Comparison of ENCODE assay signal across 15 cellular contexts in the genomic region with DNA sequence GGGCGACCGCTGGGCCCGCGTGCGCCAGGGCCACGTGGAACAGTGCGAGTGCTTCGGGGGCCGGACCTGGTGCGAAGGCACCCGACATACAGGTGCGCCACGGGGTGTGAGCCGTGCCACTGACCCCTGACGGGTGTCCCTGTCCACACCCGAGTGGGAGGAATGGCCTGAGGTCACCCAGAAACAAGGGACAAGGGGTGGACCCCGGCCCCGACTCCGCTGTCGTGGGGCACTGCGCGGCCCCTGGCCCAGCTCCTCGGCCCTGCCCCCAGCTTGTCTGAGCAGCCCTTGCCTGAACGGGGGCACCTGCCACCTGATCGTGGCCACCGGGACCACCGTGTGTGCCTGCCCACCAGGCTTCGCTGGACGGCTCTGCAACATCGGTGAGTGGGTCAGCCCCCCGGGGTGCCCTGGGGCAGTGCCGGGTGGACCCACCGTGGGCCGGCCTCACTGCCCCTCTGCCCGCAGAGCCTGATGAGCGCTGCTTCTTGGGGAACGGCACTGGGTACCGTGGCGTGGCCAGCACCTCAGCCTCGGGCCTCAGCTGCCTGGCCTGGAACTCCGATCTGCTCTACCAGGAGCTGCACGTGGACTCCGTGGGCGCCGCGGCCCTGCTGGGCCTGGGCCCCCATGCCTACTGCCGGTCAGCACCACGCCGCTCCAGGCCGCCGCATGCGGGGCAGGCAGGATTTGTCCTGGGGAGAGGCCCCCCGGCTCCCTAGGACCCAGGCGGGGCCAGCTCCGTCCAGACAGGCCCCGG. TPM values are rescaled to one million over a fixed set of nuclear protein-coding genes. Genes with fewer than 3 reads are reported as not detected.
A peak's percentile ranks its signal among the peaks of the same experiment; 100 is the strongest.
DNase-seq lines count a peak whose midpoint lies in the region; ATAC-seq, FAIRE-seq and TF ChIP-seq lines count a peak whose summit lies in the region.
"Had no signal": no experiment of that assay in that cellular context is flagged by ENCODE, and none has a peak within 500 bp of the region (broad histone marks: within the 10 kb centered on the region; RNA-seq: fewer than 3 reads in every experiment).

No MANE protein-coding gene starts in this region.

- H2AK9ac ChIP-seq in IMR-90 (replicated peaks; ENCODE audit: low read depth, low read length, poor library complexity), result no peak overlapping the region

- no peak overlapping the region for H2AK5ac ChIP-seq in IMR-90 (ENCODE audit: low read depth, low read length)

- no peak overlapping the region for H3K23ac ChIP-seq in IMR-90 (ENCODE audit: low read depth, low read length)

- CTCF ChIA-PET in IMR-90 (lab: Yijun Ruan, JAX), result no interaction called here
- CTCF ChIA-PET in HepG2 (lab: Yijun Ruan, JAX; ENCODE audit: low intra/inter-chr PET ratio, low total read pairs), result interaction anchor here (2.9 kb wide), 1 partner anchor 99 kb away, joined by 54 read pairs; no protein-coding TSS in a partner anchor

- no peaks in the 10 kb centered on the region for H3K79me1 ChIP-seq in IMR-90 (ENCODE audit: low read depth in 1 of 2, low read length in 2 of 2)

- no peak for TF ChIP-seq EP300 in HepG2 (IDR thresholded peaks at IDR 0.05; ENCODE audit: low read depth in 2 of 2, low read length in 2 of 2)
- TF ChIP-seq EP300 in HepG2 (CRISPR knock-in tag; IDR thresholded peaks at IDR 0.05; ENCODE audit: borderline replicate concordance), result no peak

- H2AFZ ChIP-seq in IMR-90 (replicated peaks; ENCODE audit: low read length, poor library complexity) (peak overlapping the region; percentile 43), HepG2 (ENCODE audit: low read length) (no peak overlapping the region)

- no peaks in the 10 kb centered on the region for H3K9me3 Mint-ChIP-seq in activated T-cell treated with anti-CD3 and anti-CD28 coated beads, Interleukin-2, amount 50 U/mL, for 4 hours
- H3K9me3 Mint-ChIP-seq: CD4-positive, CD25-positive, alpha-beta regulatory T cell had no signal

- TF ChIP-seq POLR2A in IMR-90 (IDR thresholded peaks at IDR 0.05; ENCODE audit: low read depth, low read length) (no peak), HepG2 (IDR thresholded peaks at IDR 0.05; ENCODE audit: insufficient read depth in 1 of 2, low read depth in 2 of 2, low read length in 2 of 2) (no peak)

- TF ChIP-seq CTCF in IMR-90 (conservative IDR thresholded peaks at IDR 0.05; ENCODE audit: low read depth, low read length), result no peak
- TF ChIP-seq CTCF in HepG2 (CRISPR knock-in tag; IDR thresholded peaks at IDR 0.05), result no peak
- TF ChIP-seq CTCF in psoas muscle (IDR thresholded peaks at IDR 0.05), result no peak

- H3K9ac ChIP-seq in IMR-90 (ENCODE audit: low read depth, low read length), result no peak overlapping the region
- no peak overlapping the region for H3K9ac ChIP-seq in HepG2 (ENCODE audit: insufficient read depth, low read depth, low read length)
- H3K9ac ChIP-seq: BLaER1 treated with 17β-estradiol and CSF1 and Interleukin-3, amounts not matched to agents 10 nM and 100 nM had no signal

- H3K4me1 Mint-ChIP-seq in activated T-cell treated with anti-CD3 and anti-CD28 coated beads, Interleukin-2, amount 50 U/mL, for 4 hours (ENCODE audit: low read depth), result no peaks in the 10 kb centered on the region
- H3K4me1 Mint-ChIP-seq: CD4-positive, CD25-positive, alpha-beta regulatory T cell had no signal

- H3K9me3 ChIP-seq in IMR-90 (ENCODE audit: control insufficient read depth, insufficient read depth, low read length) (no peaks in the 10 kb centered on the region), HepG2 (ENCODE audit: low read length) (no peaks in the 10 kb centered on the region), psoas muscle (no peaks in the 10 kb centered on the region)
- H3K9me3 ChIP-seq: BLaER1 treated with 17β-estradiol and CSF1 and Interleukin-3, amounts not matched to agents 10 nM and 100 nM had no signal

- dilution Hi-C loops in IMR-90 (cut with HindIII; ENCODE audit: low sequenced_read_pairs, unreplicated experiment), result no loop called here

- H4K20me1 ChIP-seq in IMR-90 (ENCODE audit: insufficient read depth, low read length) (peaks cover 5% of the 10 kb centered on the region; the same call in 1 of the 2 replicates), HepG2 (ENCODE audit: insufficient read depth, low read length) (no peaks in the 10 kb centered on the region)

- H3K56ac ChIP-seq in IMR-90 (ENCODE audit: extremely low read depth, insufficient read depth, low read length), result no peak overlapping the region

- no peak overlapping the region for H3K14ac ChIP-seq in IMR-90 (replicated peaks; ENCODE audit: low read depth, low read length)

- H3K4me3 ChIP-seq in IMR-90 (ENCODE audit: insufficient read depth, low read depth, low read length), result no peak overlapping the region
- H3K4me3 ChIP-seq in HepG2 (replicated peaks in 1 of 3; ENCODE audit: insufficient read depth in 1 of 3, low read depth in 2 of 3, low read length in 3 of 3), result no peak overlapping the region
- H3K4me3 ChIP-seq in psoas muscle, result no peak overlapping the region
- H3K4me3 ChIP-seq: BLaER1 treated with 17β-estradiol and CSF1 and Interleukin-3, amounts not matched to agents 10 nM and 100 nM had no signal

- H3K27me3 Mint-ChIP-seq in activated T-cell treated with anti-CD3 and anti-CD28 coated beads, Interleukin-2, amount 50 U/mL, for 4 hours (ENCODE audit: low read depth), result no peaks in the 10 kb centered on the region
- H3K27me3 Mint-ChIP-seq: CD4-positive, CD25-positive, alpha-beta regulatory T cell had no signal

- H4K91ac ChIP-seq in IMR-90 (ENCODE audit: insufficient read depth, low read depth, low read length), result no peak overlapping the region

- H3K4me1 ChIP-seq in IMR-90 (ENCODE audit: control insufficient read depth, insufficient read depth, low read length) (no peaks in the 10 kb centered on the region), HepG2 (ENCODE audit: insufficient read depth, low read length) (peaks cover 42% of the 10 kb centered on the region), psoas muscle (no peaks in the 10 kb centered on the region)

- 92% methylated on average over 43 of the region's 56 CpGs; no CpG with 5 or more reads in 1 of the 2 experiments for WGBS in IMR-90 (ENCODE audit: extremely low coverage in 2 of 2, insufficient read length in 1 of 2), 2 experiments
- 84% methylated on average over 7 of the region's 56 CpGs for WGBS in HepG2 (ENCODE audit: low lambda C conversion rate)
- WGBS in psoas muscle, 3 donors, result 85 to 93% (median 88%) methylated on average over 41 to 56 of the region's 56 CpGs

- H3K9me1 ChIP-seq in IMR-90 (ENCODE audit: insufficient read depth, low read length), result no peaks in the 10 kb centered on the region

- H3K27me3 ChIP-seq in IMR-90 (ENCODE audit: control insufficient read depth, insufficient read depth, low read length) (no peaks in the 10 kb centered on the region), HepG2 (ENCODE audit: control insufficient read depth in 1 of 2, insufficient read depth in 2 of 2, low read length in 2 of 2) (no peaks in the 10 kb centered on the region), psoas muscle (ENCODE audit: insufficient read depth in 3 of 3, low read length in 2 of 3) (no peaks in the 10 kb centered on the region)

- POLR2A ChIA-PET in IMR-90 (lab: Charles Lee; ENCODE audit: unreplicated experiment), result no interaction called here
- POLR2A ChIA-PET in HepG2 (lab: Yijun Ruan, JAX), result interaction anchor here (1.9 kb wide), 1 partner anchor 98 kb away, joined by 6 read pairs; no protein-coding TSS in a partner anchor

- BruUV-seq in IMR-90 (replicated peaks; lab: Mats Ljungman, UMichigan), result no TSS peak
- BruUV-seq in HepG2 (replicated peaks; lab: Mats Ljungman, UMichigan), result no TSS peak

- H3K4me3 Mint-ChIP-seq in activated T-cell treated with anti-CD3 and anti-CD28 coated beads, Interleukin-2, amount 50 U/mL, for 4 hours, result no peak overlapping the region
- H3K4me3 Mint-ChIP-seq: CD4-positive, CD25-positive, alpha-beta regulatory T cell had no signal

- H3K36me3 ChIP-seq in IMR-90 (ENCODE audit: control insufficient read depth, insufficient read depth, low read length) (no peaks in the 10 kb centered on the region), HepG2 (replicated peaks in 1 of 2; ENCODE audit: control insufficient read depth in 1 of 2, insufficient read depth in 2 of 2, low read length in 2 of 2) (no peaks in the 10 kb centered on the region; a peak in 1 of 5 replicates), psoas muscle (ENCODE audit: insufficient read depth in 1 of 2, low read depth in 1 of 2) (no peaks in the 10 kb centered on the region)
- H3K36me3 ChIP-seq: BLaER1 treated with 17β-estradiol and CSF1 and Interleukin-3, amounts not matched to agents 10 nM and 100 nM had no signal

- no peak for ATAC-seq in Right ventricle myocardium superior (ENCODE audit: poor library complexity)
- no peak for ATAC-seq in IMR-90 (ENCODE audit: low read depth)
- ATAC-seq in HepG2, result no peak
- no peak for ATAC-seq in psoas muscle
- ATAC-seq in activated T-cell treated with anti-CD3 and anti-CD28 coated beads, Interleukin-2, amount 50 U/mL, for 4 hours, result no peak

- intact Hi-C loops in Right ventricle myocardium superior (cut with DNase I) (loop anchor here (10.0 kb wide), 1 partner anchor 250 kb away; no protein-coding TSS in a partner anchor), cardiac septum (cut with DNase I) (loop anchor here (5.0 kb wide), 1 partner anchor 252 kb away; no protein-coding TSS in a partner anchor), IMR-90 (cut with micrococcal nuclease) (loop anchor here (5.0 kb wide), 1 partner anchor 337 kb away; no protein-coding TSS in a partner anchor), HepG2 (cut with micrococcal nuclease; ENCODE audit: unreplicated experiment) (loop anchor here (5.0 kb wide), 3 partner anchors 37 to 337 kb away; a partner anchor contains a TSS), psoas muscle (cut with DNase I) (loop anchor here (5.0 kb wide), 3 partner anchors 247 to 337 kb away; no protein-coding TSS in a partner anchor)

- TF ChIP-seq RAD21 in IMR-90 (IDR thresholded peaks at IDR 0.05; ENCODE audit: low read length), result no peak
- TF ChIP-seq RAD21 in HepG2 (CRISPR knock-in tag; IDR thresholded peaks at IDR 0.05), result no peak

- H3K27ac ChIP-seq in IMR-90 (ENCODE audit: insufficient read depth, low read length) (no peak overlapping the region), HepG2 (ENCODE audit: extremely low read length, insufficient read depth, low read length) (no peak overlapping the region), psoas muscle (no peak overlapping the region)
- H3K27ac ChIP-seq: BLaER1 treated with 17β-estradiol and CSF1 and Interleukin-3, amounts not matched to agents 10 nM and 100 nM had no signal

- H3K79me2 ChIP-seq in HepG2 (ENCODE audit: insufficient read depth, low read length), result no peaks in the 10 kb centered on the region

- in situ Hi-C loops in IMR-90 (cut with MboI; ENCODE audit: low sequenced_read_pairs), result loop anchor here (5.0 kb wide), 1 partner anchor 97 kb away; no protein-coding TSS in a partner anchor
- in situ Hi-C loops in HepG2 (cut with HindIII; ENCODE audit: extremely low pct_ligation_motif_present, low pct_unique_long_range_greater_than_20kb), result loop anchor here (5.0 kb wide), 1 partner anchor 97 kb away; no protein-coding TSS in a partner anchor

- no peak overlapping the region for H2BK20ac ChIP-seq in IMR-90 (ENCODE audit: low read depth, low read length)

- no peak overlapping the region for H2BK15ac ChIP-seq in IMR-90 (ENCODE audit: low read depth, low read length)

- H2BK120ac ChIP-seq in IMR-90 (ENCODE audit: low read depth, low read length), result no peak overlapping the region

- H3K36me3 Mint-ChIP-seq in activated T-cell treated with anti-CD3 and anti-CD28 coated beads, Interleukin-2, amount 50 U/mL, for 4 hours (ENCODE audit: insufficient read depth), result no peaks in the 10 kb centered on the region
- H3K36me3 Mint-ChIP-seq: CD4-positive, CD25-positive, alpha-beta regulatory T cell had no signal

- H3K4me2 ChIP-seq in IMR-90 (ENCODE audit: low read depth, low read length), result no peak overlapping the region
- no peak overlapping the region for H3K4me2 ChIP-seq in HepG2 (ENCODE audit: low read depth, low read length)

- H4K8ac ChIP-seq in IMR-90 (ENCODE audit: low read depth in 2 of 2, low read length in 2 of 2), result no peak overlapping the region

- no peak overlapping the region for H3K4ac ChIP-seq in IMR-90 (ENCODE audit: low read depth, low read length)

- DNase-seq in Right ventricle myocardium superior (peak; percentile 37), cardiac septum (ENCODE audit: low spot score) (no peak), IMR-90 (no peak), HepG2 (ENCODE audit: low spot score) (no peak), psoas muscle (peak; percentile 11 to 53), NK-92 (lab: John Stamatoyannopoulos, UW; ENCODE audit: unreplicated experiment) (no peak), NCI-H2029 treated with DMSO at 0.1 percent for 48 hours (lab: John Stamatoyannopoulos, UW) (no peak)
- no peak for DNase-seq in activated T-cell treated with anti-CD3 and anti-CD28 coated beads, Interleukin-2, amount 50 U/mL, for 4 hours
- DNase-seq: ACHN; CD4-positive, CD25-positive, alpha-beta regulatory T cell; DMS53 had no signal

- FAIRE-seq in HepG2 (lab: Jason Lieb, UNC), result no peak
- FAIRE-seq: H54 had no signal

- H2BK5ac ChIP-seq in IMR-90 (ENCODE audit: low read depth, low read length, poor library complexity, severe bottlenecking), result no peak overlapping the region

- no peak overlapping the region for H3K18ac ChIP-seq in IMR-90 (ENCODE audit: low read depth, low read length)

- H4K5ac ChIP-seq in IMR-90 (ENCODE audit: low read depth, low read length), result no peak overlapping the region

RNA-seq across cellular contexts. Expression of a gene that starts 2.8 kb away (rescaled TPM):
- total RNA-seq in Right ventricle myocardium superior (1.9 TPM), cardiac septum (0.38 TPM), IMR-90 (2012; rRNA removed) (not detected in 2 replicates), HepG2 (2016; rRNA removed; fragmentation: Illumina TruSeq; extraction: Trizol) (0.98 and 8.5 TPM in 2 replicates), psoas muscle (1 to 10 TPM in 1 of 4 donors, under 1 TPM in 2, not detected in 1; 0.32 to 1.2 (median 0.46) TPM)
- polyA plus RNA-seq in IMR-90 (2012; rRNA removed) (0.05 and 0.23 TPM in 2 replicates), HepG2 (2011; rRNA removed) (63.6 and 107 TPM in 2 replicates), psoas muscle (under 1 TPM; 0.09 to 0.63 (median 0.26) TPM)
- 0.10 TPM in 1 of 2 replicates, not detected in the other for polyA plus RNA-seq in IMR-90 (2012; cell fraction: cytosol; rRNA removed)
- 1.0 and 3.0 TPM in 2 replicates for polyA plus RNA-seq in IMR-90 (2012; cell fraction: nucleus; rRNA removed; ENCODE audit: low replicate concordance)
- 1.8 and 1.9 TPM in 2 replicates for total RNA-seq in HepG2 (2016; cell fraction: cytosol; rRNA removed; fragmentation: Illumina TruSeq; extraction: Trizol; ENCODE audit: low read depth)
- 1.2 and 9.0 TPM in 2 replicates for total RNA-seq in HepG2 (2016; cell fraction: insoluble cytoplasmic fraction; rRNA removed; fragmentation: Illumina TruSeq; extraction: Trizol)
- 1.4 and 1.8 TPM in 2 replicates for total RNA-seq in HepG2 (2016; cell fraction: membrane; rRNA removed; fragmentation: Illumina TruSeq; extraction: Trizol)
- 14.0 and 15.7 TPM in 2 replicates for total RNA-seq in HepG2 (2016; cell fraction: nucleus; rRNA removed; fragmentation: Illumina TruSeq; extraction: Trizol)
- 8.9 and 16.3 TPM in 2 replicates for polyA plus RNA-seq in HepG2 (2011; cell fraction: cytosol; rRNA removed)
- 1,761 and 2,041 TPM in 2 replicates for polyA plus RNA-seq in HepG2 (2011; cell fraction: nucleus; rRNA removed)
- polyA plus RNA-seq in HepG2 (2012), result 31.4 and 46.5 TPM in 2 replicates
- polyA plus RNA-seq in HepG2 (2016; cell fraction: cytosol; fragmentation: Illumina TruSeq; extraction: Trizol; ENCODE audit: low read depth), result 1.9 and 2.1 TPM in 2 replicates
- polyA plus RNA-seq in HepG2 (2016; cell fraction: insoluble cytoplasmic fraction; fragmentation: Illumina TruSeq; extraction: Trizol; ENCODE audit: low read depth), result 1.9 and 2.5 TPM in 2 replicates
- polyA plus RNA-seq in HepG2 (2016; cell fraction: membrane; fragmentation: Illumina TruSeq; extraction: Trizol; ENCODE audit: low read depth), result 1.6 and 2.1 TPM in 2 replicates
- polyA plus RNA-seq in HepG2 (2016; cell fraction: nucleus; fragmentation: Illumina TruSeq; extraction: Trizol; ENCODE audit: insufficient read depth, low read depth), result 65.6 and 66.9 TPM in 2 replicates
- 15.4 TPM in 1 of 2 replicates, not detected in the other for polyA minus RNA-seq in HepG2 (2011; rRNA and poly(A)+ RNA removed; ENCODE audit: low replicate concordance)
- 5.8 and 5.9 TPM in 2 replicates for polyA minus RNA-seq in HepG2 (2011; cell fraction: cytosol; rRNA and poly(A)+ RNA removed)
- polyA minus RNA-seq in HepG2 (2011; cell fraction: nucleus; rRNA and poly(A)+ RNA removed), result 43.4 and 57.3 TPM in 2 replicates
- under 1 TPM in 1 of 3 donors, not detected in 2; 0.11 TPM for total RNA-seq in activated T-cell treated with anti-CD3 and anti-CD28 coated beads, Interleukin-2, amount 50 U/mL, for 4 hours
- total RNA-seq: A172; CD4-positive, CD25-positive, alpha-beta regulatory T cell; HT1080 had no signal

RNA-seq across cellular contexts. Expression of a gene that starts 18.6 kb away (rescaled TPM):
- total RNA-seq in Right ventricle myocardium superior, result 33.7 TPM
- total RNA-seq in cardiac septum, result 62.7 TPM
- not detected in 2 replicates for total RNA-seq in IMR-90 (2012; rRNA removed)
- polyA plus RNA-seq in IMR-90 (2012; rRNA removed), result not detected in 2 replicates
- polyA plus RNA-seq in IMR-90 (2012; cell fraction: cytosol; rRNA removed), result 0.01 TPM in 1 of 2 replicates, not detected in the other
- 0.10 and 0.12 TPM in 2 replicates for polyA plus RNA-seq in IMR-90 (2012; cell fraction: nucleus; rRNA removed; ENCODE audit: low replicate concordance)
- total RNA-seq in HepG2 (2016; rRNA removed; fragmentation: Illumina TruSeq; extraction: Trizol), result 0.07 TPM in 1 of 2 replicates, not detected in the other
- total RNA-seq in HepG2 (2016; cell fraction: cytosol; rRNA removed; fragmentation: Illumina TruSeq; extraction: Trizol; ENCODE audit: low read depth), result not detected in 2 replicates
- total RNA-seq in HepG2 (2016; cell fraction: insoluble cytoplasmic fraction; rRNA removed; fragmentation: Illumina TruSeq; extraction: Trizol), result 0.04 TPM in 1 of 2 replicates, not detected in the other
- total RNA-seq in HepG2 (2016; cell fraction: membrane; rRNA removed; fragmentation: Illumina TruSeq; extraction: Trizol), result 0.06 TPM in 1 of 2 replicates, not detected in the other
- not detected in 2 replicates for total RNA-seq in HepG2 (2016; cell fraction: nucleus; rRNA removed; fragmentation: Illumina TruSeq; extraction: Trizol)
- polyA plus RNA-seq in HepG2 (2011; rRNA removed), result 0.03 and 0.05 TPM in 2 replicates
- 0.05 and 0.08 TPM in 2 replicates for polyA plus RNA-seq in HepG2 (2011; cell fraction: cytosol; rRNA removed)
- polyA plus RNA-seq in HepG2 (2011; cell fraction: nucleus; rRNA removed), result 0.26 and 0.32 TPM in 2 replicates
- not detected in 2 replicates for polyA plus RNA-seq in HepG2 (2012)
- polyA plus RNA-seq in HepG2 (2016; cell fraction: cytosol; fragmentation: Illumina TruSeq; extraction: Trizol; ENCODE audit: low read depth), result not detected in 2 replicates
- polyA plus RNA-seq in HepG2 (2016; cell fraction: insoluble cytoplasmic fraction; fragmentation: Illumina TruSeq; extraction: Trizol; ENCODE audit: low read depth), result 0.19 TPM in 1 of 2 replicates, not detected in the other
- not detected in 2 replicates for polyA plus RNA-seq in HepG2 (2016; cell fraction: membrane; fragmentation: Illumina TruSeq; extraction: Trizol; ENCODE audit: low read depth)
- not detected in 2 replicates for polyA plus RNA-seq in HepG2 (2016; cell fraction: nucleus; fragmentation: Illumina TruSeq; extraction: Trizol; ENCODE audit: insufficient read depth, low read depth)
- 0.38 TPM in 1 of 2 replicates, not detected in the other for polyA minus RNA-seq in HepG2 (2011; rRNA and poly(A)+ RNA removed; ENCODE audit: low replicate concordance)
- not detected in 2 replicates for polyA minus RNA-seq in HepG2 (2011; cell fraction: cytosol; rRNA and poly(A)+ RNA removed)
- not detected in 2 replicates for polyA minus RNA-seq in HepG2 (2011; cell fraction: nucleus; rRNA and poly(A)+ RNA removed)
- total RNA-seq in psoas muscle, result 10 to 100 TPM in 3 of 4 donors, 1 to 10 TPM in 1; 3.4 to 48.6 (median 34.5) TPM
- polyA plus RNA-seq in psoas muscle, result 10 to 100 TPM; 11.7 to 26.3 (median 17.3) TPM
- total RNA-seq in activated T-cell treated with anti-CD3 and anti-CD28 coated beads, Interleukin-2, amount 50 U/mL, for 4 hours, result not detected
- total RNA-seq: CD4-positive, CD25-positive, alpha-beta regulatory T cell; HT1080 had no signal

Comparison
In these comparisons a context has a peak if more than half of its experiments do, and no peak if none do; other contexts are left out.
1. DNase-seq: peak in Right ventricle myocardium superior (single experiment) and psoas muscle (2 of 2); none in cardiac septum (single experiment), IMR-90 (single experiment), HepG2 (single experiment), NK-92 (single experiment), activated T-cell treated with anti-CD3 and anti-CD28 coated beads, Interleukin-2, amount 50 U/mL, for 4 hours (single experiment) and NCI-H2029 treated with DMSO at 0.1 percent for 48 hours (single experiment).